ENCODE assay signal across 10 cellular contexts in genomic region chr14:105418269-105419054, GRCh38. TPM values are rescaled to one million over a fixed set of nuclear protein-coding genes. Genes with fewer than 3 reads are reported as not detected.
A peak's percentile ranks its signal among the peaks of the same experiment; 100 is the strongest.
DNase-seq lines count a peak whose midpoint lies in the region; ATAC-seq, FAIRE-seq and TF ChIP-seq lines count a peak whose summit lies in the region.
"Had no signal": no experiment of that assay in that cellular context is flagged by ENCODE, and none has a peak within 500 bp of the region (broad histone marks: within the 10 kb centered on the region; RNA-seq: fewer than 3 reads in every experiment).

No MANE protein-coding gene starts in this region.

- FAIRE-seq in GM12878 (lab: Jason Lieb, UNC) = no peak

- no peak for TF ChIP-seq EP300 in GM12878 (IDR thresholded peaks at IDR 0.05; ENCODE audit: borderline replicate concordance in 1 of 2, control insufficient read depth in 1 of 2, low read depth in 2 of 2, low read length in 2 of 2)

- H3K27me3 ChIP-seq in BLaER1 = peaks cover 23% of the 10 kb centered on the region
- no peaks in the 10 kb centered on the region for H3K27me3 ChIP-seq in IMR-90 (ENCODE audit: control insufficient read depth, insufficient read depth, low read length)
- no peaks in the 10 kb centered on the region for H3K27me3 ChIP-seq in GM12878 (replicated peaks in 1 of 2; ENCODE audit: control insufficient read depth in 2 of 2, insufficient read depth in 2 of 2, low read length in 1 of 2)

- H3K4me3 ChIP-seq in BLaER1 (peak overlapping the region; percentile 76), IMR-90 (ENCODE audit: insufficient read depth, low read depth, low read length) (no peak overlapping the region; the same call in 1 of the 2 replicates), GM12878 (no peak overlapping the region)

- H3K9me3 ChIP-seq in BLaER1 = no peaks in the 10 kb centered on the region
- no peaks in the 10 kb centered on the region for H3K9me3 ChIP-seq in IMR-90 (ENCODE audit: control insufficient read depth, insufficient read depth, low read length)
- no peaks in the 10 kb centered on the region for H3K9me3 ChIP-seq in GM12878 (replicated peaks; ENCODE audit: control insufficient read depth, insufficient read depth, low read length)

- RAD21 ChIA-PET in GM12878 (lab: Charles Lee; ENCODE audit: unreplicated experiment) = no interaction called here

- H4K8ac ChIP-seq in IMR-90 (ENCODE audit: low read depth in 2 of 2, low read length in 2 of 2) = peak overlapping the region; percentile 69 to 99; a peak in 2 of 4 replicates

- H3K36me3 ChIP-seq in BLaER1 = peaks cover 16% of the 10 kb centered on the region
- H3K36me3 ChIP-seq in IMR-90 (ENCODE audit: control insufficient read depth, insufficient read depth, low read length) = peaks cover 3% of the 10 kb centered on the region; the same call in 1 of the 2 replicates
- peaks cover 0 to 6% of the 10 kb centered on the region in 2 experiments; a peak in 1 of 4 replicates for H3K36me3 ChIP-seq in GM12878 (ENCODE audit: control insufficient read depth in 2 of 2, insufficient read depth in 2 of 2, low read length in 1 of 2)

- H2AFZ ChIP-seq in IMR-90 (replicated peaks; ENCODE audit: low read length, poor library complexity) = peak overlapping the region; percentile 99
- H2AFZ ChIP-seq in GM12878 (ENCODE audit: control insufficient read depth, low read depth, low read length) = no peak overlapping the region

- H3K9ac ChIP-seq in BLaER1 (peak overlapping the region; percentile 89), IMR-90 (ENCODE audit: low read depth, low read length) (peak overlapping the region; percentile 83; the same call in 1 of the 2 replicates), GM12878 (ENCODE audit: control insufficient read depth, insufficient read depth, low read length) (no peak overlapping the region; the same call in 1 of the 2 replicates)

- H3K9me1 ChIP-seq in IMR-90 (ENCODE audit: insufficient read depth, low read length) = peaks cover 10% of the 10 kb centered on the region; the same call in 1 of the 2 replicates

- H4K20me1 ChIP-seq in BLaER1 (peaks cover 34% of the 10 kb centered on the region), IMR-90 (ENCODE audit: insufficient read depth, low read length) (peaks cover 19% of the 10 kb centered on the region), GM12878 (ENCODE audit: control insufficient read depth, insufficient read depth) (no peaks in the 10 kb centered on the region)

- CTCF ChIA-PET in IMR-90 (lab: Yijun Ruan, JAX) = no interaction called here
- CTCF ChIA-PET in GM12878 (lab: Yijun Ruan, JAX) = interaction anchor here (1.0 kb wide), 1 partner anchor 62 kb away, joined by 3 read pairs; no protein-coding TSS in a partner anchor

- peaks cover 33% of the 10 kb centered on the region for H3K79me2 ChIP-seq in GM12878 (ENCODE audit: control insufficient read depth, insufficient read depth, low read length)

- H3K4me2 ChIP-seq in BLaER1 (peak overlapping the region; percentile 97), IMR-90 (ENCODE audit: low read depth, low read length) (peak overlapping the region; percentile 91; the same call in 1 of the 2 replicates), GM12878 (ENCODE audit: control insufficient read depth, insufficient read depth) (peak overlapping the region; percentile 85)

- SMC1A ChIA-PET in GM12878 (lab: Charles Lee; ENCODE audit: uncharacterized antibody, unreplicated experiment) = interaction anchor here (0.6 kb wide), 1 partner anchor 863 kb away, joined by 3 read pairs; no protein-coding TSS in a partner anchor

- H3K27ac ChIP-seq in BLaER1 (peak overlapping the region; percentile 93; the same call in 1 of the 2 replicates), IMR-90 (ENCODE audit: insufficient read depth, low read length) (no peak overlapping the region), GM12878 (ENCODE audit: control insufficient read depth, insufficient read depth) (no peak overlapping the region)

- ATAC-seq in IMR-90 (ENCODE audit: low read depth) (no peak), GM12878 (no peak), HG02571 (IDR thresholded peaks at IDR 0.05; ENCODE audit: unreplicated experiment) (no peak)

- TF ChIP-seq POLR2A in IMR-90 (IDR thresholded peaks at IDR 0.05; ENCODE audit: low read depth, low read length) (no peak), GM12878 (IDR thresholded peaks at IDR 0.05; ENCODE audit: low read depth, low read length) (no peak)

- peak overlapping the region; percentile 94 for H2AK5ac ChIP-seq in IMR-90 (ENCODE audit: low read depth, low read length)

- no TSS peak for BruUV-seq in IMR-90 (replicated peaks; lab: Mats Ljungman, UMichigan)
- no TSS peak for BruUV-seq in GM12878 (replicated peaks; lab: Mats Ljungman, UMichigan)

- no peak overlapping the region for H2BK5ac ChIP-seq in IMR-90 (ENCODE audit: low read depth, low read length, poor library complexity, severe bottlenecking)

- H2BK20ac ChIP-seq in IMR-90 (ENCODE audit: low read depth, low read length) = no peak overlapping the region

- WGBS in IMR-90 (ENCODE audit: extremely low coverage in 2 of 2, insufficient read length in 1 of 2), 2 experiments = 90% methylated on average over 8 of the region's 15 CpGs; no CpG with 5 or more reads in 1 of the 2 experiments
- 83% methylated on average over 15 of the region's 15 CpGs for WGBS in GM12878 (ENCODE audit: insufficient coverage, insufficient replicate concordance, low lambda C conversion rate, missing lambda C conversion rate)

- POLR2A ChIA-PET in IMR-90 (lab: Charles Lee; ENCODE audit: unreplicated experiment) (no interaction called here), GM12878 (lab: Charles Lee) (interaction anchor here (0.5 kb wide), 1 partner anchor 21 kb away, joined by 3 read pairs; no protein-coding TSS in a partner anchor)

- H3K79me1 ChIP-seq in IMR-90 (ENCODE audit: low read depth in 1 of 2, low read length in 2 of 2) = peaks cover 4 to 36% of the 10 kb centered on the region in 2 experiments; a peak in 3 of 4 replicates

- H3K23ac ChIP-seq in IMR-90 (ENCODE audit: low read depth, low read length) = peak overlapping the region; percentile 94; the same call in 1 of the 2 replicates

- TF ChIP-seq CTCF in IMR-90 (conservative IDR thresholded peaks at IDR 0.05; ENCODE audit: low read depth, low read length) (no peak), GM12878 (IDR thresholded peaks at IDR 0.05 in 2 of 3, conservative IDR thresholded peaks at IDR 0.05 in 1 of 3; ENCODE audit: control insufficient read depth in 2 of 3, extremely low read depth in 1 of 3, insufficient read depth in 1 of 3, low read depth in 3 of 3, low read length in 3 of 3) (no peak), GM13976 (IDR thresholded peaks at IDR 0.05; ENCODE audit: borderline replicate concordance, control extremely low read depth, extremely low read depth, insufficient read depth, missing control alignments) (no peak)

- no peak overlapping the region for H3K56ac ChIP-seq in IMR-90 (ENCODE audit: extremely low read depth, insufficient read depth, low read length)

- H3K18ac ChIP-seq in IMR-90 (ENCODE audit: low read depth, low read length) = no peak overlapping the region

- in situ Hi-C loops in IMR-90 (cut with MboI; ENCODE audit: low sequenced_read_pairs) (no loop called here), GM12878 (cut with MboI) (no loop called here), GM13976 (cut with MboI; ENCODE audit: low sequenced_read_pairs, unreplicated experiment) (no loop called here)

- DNase-seq in IMR-90 (no peak), GM12878 (ENCODE audit: low read depth, low spot score) (no peak), myocyte (ENCODE audit: low read depth) (peak; percentile 39), anterior cingulate cortex (lab: John Stamatoyannopoulos, UW) (no peak), GM13976 (ENCODE audit: low spot score) (no peak)
- DNase-seq in stimulated activated CD4-positive, alpha-beta T cell treated with anti-CD3 and anti-CD28 coated beads, Interleukin-4, amount 100 ng/mL, for 1 hour = no peak
- DNase-seq: head of caudate nucleus; stimulated activated CD4-positive, alpha-beta T cell treated with anti-CD3 and anti-CD28 coated beads, Interleukin-1b, Interleukin-23, amount 100 ng/mL, for 48 hours had no signal

- peak overlapping the region; percentile 85; the same call in 1 of the 2 replicates for H4K5ac ChIP-seq in IMR-90 (ENCODE audit: low read depth, low read length)

- H2AK9ac ChIP-seq in IMR-90 (replicated peaks; ENCODE audit: low read depth, low read length, poor library complexity) = peak overlapping the region; percentile 99

- peaks cover 74% of the 10 kb centered on the region for H3K4me1 ChIP-seq in BLaER1
- peaks cover 18% of the 10 kb centered on the region for H3K4me1 ChIP-seq in IMR-90 (ENCODE audit: control insufficient read depth, insufficient read depth, low read length)
- H3K4me1 ChIP-seq in GM12878 (ENCODE audit: control insufficient read depth, insufficient read depth, low read length) = peaks cover 15% of the 10 kb centered on the region

- dilution Hi-C loops in IMR-90 (cut with HindIII; ENCODE audit: low sequenced_read_pairs, unreplicated experiment) = no loop called here

- H3K14ac ChIP-seq in IMR-90 (replicated peaks; ENCODE audit: low read depth, low read length) = peak overlapping the region; percentile 96; the same call in 1 of the 2 replicates

- TF ChIP-seq RAD21 in IMR-90 (IDR thresholded peaks at IDR 0.05; ENCODE audit: low read length) = no peak
- TF ChIP-seq RAD21 in GM12878 (IDR thresholded peaks at IDR 0.05; ENCODE audit: insufficient read depth, low read depth, low read length) = no peak

- H3K4ac ChIP-seq in IMR-90 (ENCODE audit: low read depth, low read length) = peak overlapping the region; percentile 95; the same call in 1 of the 2 replicates

- H2BK15ac ChIP-seq in IMR-90 (ENCODE audit: low read depth, low read length) = no peak overlapping the region

- H2BK120ac ChIP-seq in IMR-90 (ENCODE audit: low read depth, low read length) = no peak overlapping the region

- H4K91ac ChIP-seq in IMR-90 (ENCODE audit: insufficient read depth, low read depth, low read length) = no peak overlapping the region

- intact Hi-C loops in IMR-90 (cut with micrococcal nuclease) (no loop called here), GM12878 (cut with micrococcal nuclease; ENCODE audit: unreplicated experiment) (no loop called here)

RNA-seq across cellular contexts. Expression of gene MTA1, which starts 1.2 kb away (rescaled TPM):
- total RNA-seq in IMR-90 (2012; rRNA removed) (19.4 and 21.5 TPM in 2 replicates), GM12878 (2014; rRNA removed) (53.3 and 62.6 TPM in 2 replicates), GM12878 (2014; rRNA removed; fragmentation: Illumina TruSeq; extraction: Trizol) (28.1 and 30.8 TPM in 2 replicates), GM12878 (2021) (138 and 162 TPM in 2 replicates), myocyte (44.0 and 50.9 TPM in 2 replicates)
- polyA plus RNA-seq in IMR-90 (2012; rRNA removed) (61.6 and 74.5 TPM in 2 replicates), GM12878 (2011; rRNA removed) (26.0 and 52.3 TPM in 2 replicates), GM12878 (2014; fragmentation: Illumina TruSeq; extraction: Trizol) (9.6 and 30.4 TPM in 2 replicates), GM12878 (2014; fragmentation: Nextera tagmentation; extraction: Ambion mirVana) (under 1 TPM; 0.14 to 0.69 TPM), GM12878 (2014; rRNA removed) (114 and 134 TPM in 2 replicates), GM12878 (2016; fragmentation: Nextera tagmentation; extraction: Ambion mirVana) (10 to 100 TPM in 1 of 2 experiments, 1 to 10 TPM in 1; 7.7 to 10.3 TPM)
- 55.0 and 55.6 TPM in 2 replicates for polyA plus RNA-seq in IMR-90 (2012; cell fraction: cytosol; rRNA removed)
- 408 and 869 TPM in 2 replicates for polyA plus RNA-seq in IMR-90 (2012; cell fraction: nucleus; rRNA removed; ENCODE audit: low replicate concordance)
- 130 and 153 TPM in 2 replicates for total RNA-seq in GM12878 (2013; cell fraction: nucleolus; rRNA removed)
- polyA plus RNA-seq in GM12878 (2011; ENCODE audit: low read depth) = 20.4 TPM
- 41.2 and 55.8 TPM in 2 replicates for polyA plus RNA-seq in GM12878 (2011; cell fraction: cytosol; rRNA removed)
- polyA plus RNA-seq in GM12878 (2011; cell fraction: nucleus; rRNA removed) = 459 and 605 TPM in 2 replicates
- polyA plus RNA-seq in GM12878 (2012) = 68.8 and 74.0 TPM in 2 replicates
- 22.1 and 40.2 TPM in 2 replicates for polyA minus RNA-seq in GM12878 (2011; rRNA and poly(A)+ RNA removed)
- 42.9 and 49.3 TPM in 2 replicates for polyA minus RNA-seq in GM12878 (2011; cell fraction: cytosol; rRNA and poly(A)+ RNA removed)
- polyA minus RNA-seq in GM12878 (2011; cell fraction: nucleus; rRNA and poly(A)+ RNA removed) = 62.5 and 113 TPM in 2 replicates
- 64.6 TPM for polyA plus RNA-seq in myocyte (2012)

RNA-seq across cellular contexts. Expression of gene TEX22, which starts 20.1 kb away (rescaled TPM):
- total RNA-seq in IMR-90 (2012; rRNA removed) = under 0.01 and 0.18 TPM in 2 replicates
- polyA plus RNA-seq in IMR-90 (2012; rRNA removed) = 0.10 and 0.11 TPM in 2 replicates
- polyA plus RNA-seq in IMR-90 (2012; cell fraction: cytosol; rRNA removed) = 0.03 and 0.12 TPM in 2 replicates
- polyA plus RNA-seq in IMR-90 (2012; cell fraction: nucleus; rRNA removed; ENCODE audit: low replicate concordance) = 1.5 and 1.6 TPM in 2 replicates
- total RNA-seq in GM12878 (2013; cell fraction: nucleolus; rRNA removed) = 1.2 and 2.5 TPM in 2 replicates
- 0.49 and 1.0 TPM in 2 replicates for total RNA-seq in GM12878 (2014; rRNA removed)
- 0.54 and 0.64 TPM in 2 replicates for total RNA-seq in GM12878 (2014; rRNA removed; fragmentation: Illumina TruSeq; extraction: Trizol)
- total RNA-seq in GM12878 (2021) = 2.7 and 4.0 TPM in 2 replicates
- 0.18 TPM for polyA plus RNA-seq in GM12878 (2011; ENCODE audit: low read depth)
- 0.12 and 0.15 TPM in 2 replicates for polyA plus RNA-seq in GM12878 (2011; rRNA removed)
- polyA plus RNA-seq in GM12878 (2011; cell fraction: cytosol; rRNA removed) = 0.15 and 0.32 TPM in 2 replicates
- 2.1 and 2.2 TPM in 2 replicates for polyA plus RNA-seq in GM12878 (2011; cell fraction: nucleus; rRNA removed)
- 0.32 and 0.34 TPM in 2 replicates for polyA plus RNA-seq in GM12878 (2012)
- polyA plus RNA-seq in GM12878 (2014; fragmentation: Illumina TruSeq; extraction: Trizol) = 0.12 TPM in 1 of 2 replicates, not detected in the other
- polyA plus RNA-seq in GM12878 (2014; fragmentation: Nextera tagmentation; extraction: Ambion mirVana) = under 1 TPM in 1 of 2 experiments, not detected in 1; 0.02 TPM
- 0.63 and 0.80 TPM in 2 replicates for polyA plus RNA-seq in GM12878 (2014; rRNA removed)
- 1 to 10 TPM; 1.1 to 1.3 TPM for polyA plus RNA-seq in GM12878 (2016; fragmentation: Nextera tagmentation; extraction: Ambion mirVana)
- polyA minus RNA-seq in GM12878 (2011; rRNA and poly(A)+ RNA removed) = 0.10 and 0.15 TPM in 2 replicates
- polyA minus RNA-seq in GM12878 (2011; cell fraction: cytosol; rRNA and poly(A)+ RNA removed) = not detected in 2 replicates
- 0.38 and 0.60 TPM in 2 replicates for polyA minus RNA-seq in GM12878 (2011; cell fraction: nucleus; rRNA and poly(A)+ RNA removed)
- 0.10 and 0.32 TPM in 2 replicates for total RNA-seq in myocyte
- 0.26 TPM for polyA plus RNA-seq in myocyte (2012)

RNA-seq across cellular contexts. Expression of gene CRIP2, which starts 56.2 kb away (rescaled TPM):
- 18.1 and 20.3 TPM in 2 replicates for total RNA-seq in IMR-90 (2012; rRNA removed)
- polyA plus RNA-seq in IMR-90 (2012; rRNA removed) = 123 and 149 TPM in 2 replicates
- 196 and 200 TPM in 2 replicates for polyA plus RNA-seq in IMR-90 (2012; cell fraction: cytosol; rRNA removed)
- 61.5 and 154 TPM in 2 replicates for polyA plus RNA-seq in IMR-90 (2012; cell fraction: nucleus; rRNA removed; ENCODE audit: low replicate concordance)
- not detected in 2 replicates for total RNA-seq in GM12878 (2013; cell fraction: nucleolus; rRNA removed)
- 0.11 TPM in 1 of 2 replicates, not detected in the other for total RNA-seq in GM12878 (2014; rRNA removed)
- total RNA-seq in GM12878 (2014; rRNA removed; fragmentation: Illumina TruSeq; extraction: Trizol) = not detected in 2 replicates
- 0.49 and 0.61 TPM in 2 replicates for total RNA-seq in GM12878 (2021)
- polyA plus RNA-seq in GM12878 (2011; ENCODE audit: low read depth) = not detected
- 0.04 TPM in 1 of 2 replicates, not detected in the other for polyA plus RNA-seq in GM12878 (2011; rRNA removed)
- 0.39 and 0.40 TPM in 2 replicates for polyA plus RNA-seq in GM12878 (2011; cell fraction: cytosol; rRNA removed)
- 0.37 and 0.57 TPM in 2 replicates for polyA plus RNA-seq in GM12878 (2011; cell fraction: nucleus; rRNA removed)
- polyA plus RNA-seq in GM12878 (2012) = 0.15 and 0.22 TPM in 2 replicates
- polyA plus RNA-seq in GM12878 (2014; fragmentation: Illumina TruSeq; extraction: Trizol) = not detected in 2 replicates
- polyA plus RNA-seq in GM12878 (2014; fragmentation: Nextera tagmentation; extraction: Ambion mirVana) = not detected
- polyA plus RNA-seq in GM12878 (2014; rRNA removed) = not detected in 2 replicates
- polyA plus RNA-seq in GM12878 (2016; fragmentation: Nextera tagmentation; extraction: Ambion mirVana) = under 1 TPM; 0.37 to 0.62 TPM
- polyA minus RNA-seq in GM12878 (2011; rRNA and poly(A)+ RNA removed) = not detected in 2 replicates
- 2.9 and 4.2 TPM in 2 replicates for polyA minus RNA-seq in GM12878 (2011; cell fraction: cytosol; rRNA and poly(A)+ RNA removed)
- 1.4 TPM in 1 of 2 replicates, not detected in the other for polyA minus RNA-seq in GM12878 (2011; cell fraction: nucleus; rRNA and poly(A)+ RNA removed)
- 586 and 856 TPM in 2 replicates for total RNA-seq in myocyte
- polyA plus RNA-seq in myocyte (2012) = 418 TPM

Comparison
In these comparisons a context has a peak if more than half of its experiments do, and no peak if none do; other contexts are left out.
1. RNA of gene CRIP2, which starts 56.2 kb away (total RNA-seq): 586 to 856 TPM in myocyte; 18.1 to 20.3 TPM in IMR-90 and 0.11 to 0.61 TPM in GM12878; every median in the first group is over 10 times any median in the second.
2. Peak in every context shown above with its lines, with median percentiles within 50 percentile points of each other: H3K4me2 ChIP-seq.